In the genomic region with DNA sequence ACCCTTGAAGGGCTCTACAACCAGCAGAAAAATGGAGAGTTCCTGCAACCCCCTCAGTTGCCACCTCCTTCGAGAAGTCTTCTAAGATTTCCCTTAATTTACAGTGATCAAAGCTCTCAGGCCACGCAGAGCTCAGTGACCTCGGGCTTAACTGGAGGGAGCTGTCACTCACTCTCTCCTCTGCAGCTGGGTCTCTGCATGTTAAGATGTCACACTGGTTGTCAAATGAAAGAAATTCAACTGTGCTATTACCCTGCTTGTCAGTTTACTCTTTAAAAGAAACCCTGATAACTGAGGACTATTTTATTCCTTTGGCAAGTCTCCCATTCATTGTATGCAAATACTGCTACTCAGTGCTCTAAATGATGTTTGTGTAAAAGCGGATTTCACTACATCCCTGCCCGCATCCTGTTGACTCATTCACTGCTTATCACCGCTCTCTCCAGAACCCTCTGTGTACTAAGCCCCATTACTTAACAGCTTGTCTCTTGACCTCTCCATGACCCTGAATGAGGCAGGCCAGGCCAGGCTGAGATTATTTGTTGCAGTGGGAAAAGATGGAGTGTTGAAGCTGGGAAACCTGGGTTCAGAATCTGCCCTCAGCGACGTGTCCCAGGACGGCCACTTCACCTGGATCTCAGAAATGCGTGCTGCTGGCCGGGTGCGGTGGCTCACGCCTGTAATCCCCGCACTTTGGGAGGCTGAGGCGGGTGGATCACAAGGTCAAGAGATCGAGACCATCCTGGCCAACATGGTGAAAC, we compare ENCODE assay signal across 8 cellular contexts. TPM values are rescaled to one million over a fixed set of nuclear protein-coding genes. Genes with fewer than 3 reads are reported as not detected.
DNase-seq lines count a peak whose midpoint lies in the region; ATAC-seq and TF ChIP-seq lines count a peak whose summit lies in the region.

No MANE protein-coding gene starts in this region.

- H3K4me3 ChIP-seq in MG63 (no peak overlapping the region), tibial nerve (no peak overlapping the region)

- H3K36me3 Mint-ChIP-seq in dendritic cell treated with granulocyte-macrophage colony-stimulating factor and Interleukin-4, amounts not matched to agents 40 ng/mL and 50 ng/mL, for 4 days (ENCODE audit: low read depth) = peaks cover 6% of the 10 kb centered on the region

- H3K27me3 Mint-ChIP-seq in dendritic cell treated with granulocyte-macrophage colony-stimulating factor and Interleukin-4, amounts not matched to agents 40 ng/mL and 50 ng/mL, for 4 days = peaks cover 28% of the 10 kb centered on the region

- peak in 1 of 2 donors; percentile 79 for TF ChIP-seq EP300 in tibial nerve (IDR thresholded peaks at IDR 0.05)

- H3K27ac ChIP-seq in tibial nerve = peak overlapping the region; percentile 37 to 91 (median 81)

- WGBS in tibial nerve, 2 donors = 37% methylated on average over 15 to 16 of the region's 16 CpGs

- H3K4me1 ChIP-seq in tibial nerve = peaks cover 6 to 88% (median 54%) of the 10 kb centered on the region in 4 donors

- no peak overlapping the region for H3K4me3 Mint-ChIP-seq in dendritic cell treated with granulocyte-macrophage colony-stimulating factor and Interleukin-4, amounts not matched to agents 40 ng/mL and 50 ng/mL, for 4 days

- TF ChIP-seq CTCF in tibial nerve (IDR thresholded peaks at IDR 0.05) = no peak

- TF ChIP-seq POLR2A in tibial nerve (IDR thresholded peaks at IDR 0.05) = no peak

- H3K9me3 ChIP-seq in MG63 (no peaks in the 10 kb centered on the region; the same call in 1 of the 2 replicates), tibial nerve (no peaks in the 10 kb centered on the region)

- DNase-seq in MG63 (peak; percentile 93), mucosa of gallbladder (ENCODE audit: low spot score) (peak; percentile 83), tibial nerve (ENCODE audit: low spot score in 2 of 2) (no peak)
- peak; percentile 36 for DNase-seq in activated CD4-positive, CD25-positive, alpha-beta regulatory T cell treated with anti-CD3 and anti-CD28 coated beads, Interleukin-2, amount 50 U/mL, for 72 hours

- intact Hi-C loops in dendritic cell treated with granulocyte-macrophage colony-stimulating factor and Interleukin-4, amounts not matched to agents 40 ng/mL and 50 ng/mL, for 4 days (cut with micrococcal nuclease) = no loop called here

- peaks cover 9% of the 10 kb centered on the region for H3K9me3 Mint-ChIP-seq in dendritic cell treated with granulocyte-macrophage colony-stimulating factor and Interleukin-4, amounts not matched to agents 40 ng/mL and 50 ng/mL, for 4 days

- H3K27ac Mint-ChIP-seq in dendritic cell treated with granulocyte-macrophage colony-stimulating factor and Interleukin-4, amounts not matched to agents 40 ng/mL and 50 ng/mL, for 4 days = peak overlapping the region; percentile 39

- peak; percentile 71 for ATAC-seq in GM18502 (IDR thresholded peaks at IDR 0.05; ENCODE audit: poor library complexity, unreplicated experiment)
- ATAC-seq in HG02588 (IDR thresholded peaks at IDR 0.05; ENCODE audit: unreplicated experiment) = no peak
- no peak for ATAC-seq in HG03280 (IDR thresholded peaks at IDR 0.05; ENCODE audit: unreplicated experiment)

- H3K36me3 ChIP-seq in MG63 = peaks cover 86% of the 10 kb centered on the region
- H3K36me3 ChIP-seq in tibial nerve = peaks cover 0 to 34% (median 0%) of the 10 kb centered on the region in 3 donors

- peaks cover 46% of the 10 kb centered on the region for H3K4me1 Mint-ChIP-seq in dendritic cell treated with granulocyte-macrophage colony-stimulating factor and Interleukin-4, amounts not matched to agents 40 ng/mL and 50 ng/mL, for 4 days (ENCODE audit: low read depth)

- H3K27me3 ChIP-seq in MG63 (no peaks in the 10 kb centered on the region), tibial nerve (no peaks in the 10 kb centered on the region)

RNA-seq across cellular contexts. Expression of gene DHRS3, which starts 13.7 kb away (rescaled TPM):
- total RNA-seq in MG63 (2014; rRNA removed; shearing (Covaris generic); ENCODE audit: low replicate concordance) = 229 and 317 TPM in 2 replicates
- total RNA-seq in mucosa of gallbladder (168 TPM), tibial nerve (100 to 1,000 TPM; 180 to 449 (median 358) TPM)

RNA-seq across cellular contexts. Expression of gene AADACL4, which starts 39.6 kb away (rescaled TPM):
- not detected in 2 replicates for total RNA-seq in MG63 (2014; rRNA removed; shearing (Covaris generic); ENCODE audit: low replicate concordance)
- not detected for total RNA-seq in mucosa of gallbladder
- total RNA-seq in tibial nerve = not detected

Comparison
In these comparisons a context has a peak if more than half of its experiments do, and no peak if none do; other contexts are left out.
1. DNase-seq: peak in MG63 (single experiment), activated CD4-positive, CD25-positive, alpha-beta regulatory T cell treated with anti-CD3 and anti-CD28 coated beads, Interleukin-2, amount 50 U/mL, for 72 hours (single experiment) and mucosa of gallbladder (single experiment); none in tibial nerve (0 of 2).